Comparison of ENCODE assay signal across 16 cellular contexts in genomic region chr7:47367369-47367768, GRCh38.
A peak's percentile ranks its signal among the peaks of the same experiment; 100 is the strongest.
DNase-seq lines count a peak whose midpoint lies in the region; ATAC-seq, FAIRE-seq and TF ChIP-seq lines count a peak whose summit lies in the region.
"Had no signal": no experiment of that assay in that cellular context is flagged by ENCODE, and none has a peak within 500 bp of the region (broad histone marks: within the 10 kb centered on the region; RNA-seq: fewer than 3 reads in every experiment).

No MANE protein-coding gene starts in this region.

- H3K27ac Mint-ChIP-seq in H9, result peak overlapping the region in 2 of 3 experiments; percentile 19 to 81; a peak in 3 of 7 replicates

- H3K36me3 ChIP-seq in H1 (ENCODE audit: control insufficient read depth in 2 of 4, insufficient read depth in 4 of 4, low read length in 3 of 4) (peaks cover 2 to 11% (median 5%) of the 10 kb centered on the region in 4 experiments; a peak in 4 of 8 replicates), neuronal stem cell (replicated peaks in 1 of 2; ENCODE audit: control insufficient read depth in 2 of 2, insufficient read depth in 2 of 2, low read length in 2 of 2) (peaks cover 0 to 26% of the 10 kb centered on the region in 2 donors), spleen (peaks cover 0 to 75% (median 24%) of the 10 kb centered on the region in 6 donors)

- H3K4ac ChIP-seq in H9 (ENCODE audit: low read depth, low read length) (no peak overlapping the region), H1 (replicated peaks; ENCODE audit: insufficient read length, low read depth, low read length) (no peak overlapping the region), neuronal stem cell (ENCODE audit: low read length) (no peak overlapping the region)

- H3K27ac ChIP-seq in H9 (ENCODE audit: insufficient read length, low read depth, low read length) (no peak overlapping the region), H1 (ENCODE audit: low read depth, low read length) (no peak overlapping the region), neuronal stem cell (replicated peaks; ENCODE audit: low read length) (no peak overlapping the region), spleen (no peak overlapping the region)
- H3K27ac ChIP-seq: BLaER1, HL-60 had no signal

- no peak overlapping the region for H3K23ac ChIP-seq in H9 (ENCODE audit: insufficient read length, low read depth, low read length)
- no peak overlapping the region for H3K23ac ChIP-seq in H1 (ENCODE audit: insufficient read length)
- no peak overlapping the region for H3K23ac ChIP-seq in neuronal stem cell (ENCODE audit: low read depth, low read length, poor library complexity)

- TF ChIP-seq POLR2A in H1 (IDR thresholded peaks at IDR 0.05; ENCODE audit: control extremely low read depth in 1 of 2, low read depth in 2 of 2, low read length in 2 of 2) (no peak), spleen (IDR thresholded peaks at IDR 0.05) (no peak)

- H3K4me2 ChIP-seq in H9 (ENCODE audit: insufficient read depth, insufficient read length, low read length) (no peak overlapping the region), H1 (ENCODE audit: insufficient read depth in 1 of 2, low read depth in 2 of 2, low read length in 2 of 2) (no peak overlapping the region), neuronal stem cell (ENCODE audit: insufficient read depth, low read length, poor library complexity, severe bottlenecking) (no peak overlapping the region)
- H3K4me2 ChIP-seq: BLaER1 had no signal

- POLR2A ChIA-PET in H1 (lab: Charles Lee; ENCODE audit: partially characterized antibody), result no interaction called here

- H3K14ac ChIP-seq in H9 (ENCODE audit: insufficient read depth, low read length) (no peak overlapping the region), H1 (ENCODE audit: insufficient read length) (no peak overlapping the region), neuronal stem cell (ENCODE audit: low read length) (peak overlapping the region; percentile 47)

- H3K18ac ChIP-seq in H9 (ENCODE audit: insufficient read length, low read depth, low read length), result no peak overlapping the region
- no peak overlapping the region for H3K18ac ChIP-seq in H1 (ENCODE audit: extremely low read depth, low read length)
- peak overlapping the region; percentile 59 for H3K18ac ChIP-seq in neuronal stem cell (ENCODE audit: low read length)

- H3T11ph ChIP-seq in H9 (ENCODE audit: low read length), result no peak overlapping the region

- intact Hi-C loops in spleen (cut with DNase I; ENCODE audit: low total_unique reads), result no loop called here

- H2BK5ac ChIP-seq in H9 (ENCODE audit: insufficient read length, low read length) (no peak overlapping the region), H1 (ENCODE audit: low read depth, low read length) (peak overlapping the region; percentile 24), neuronal stem cell (ENCODE audit: low read length) (peak overlapping the region; percentile 27)

- H3K23me2 ChIP-seq in H9 (ENCODE audit: insufficient read length, low read depth, low read length, poor library complexity, severe bottlenecking) (no peaks in the 10 kb centered on the region), H1 (ENCODE audit: low read depth, low read length) (peaks cover 7% of the 10 kb centered on the region; the same call in 1 of the 2 replicates)

- H2AK5ac ChIP-seq in H9 (ENCODE audit: insufficient read length, low read length) (no peak overlapping the region), H1 (ENCODE audit: low read depth, low read length) (no peak overlapping the region), neuronal stem cell (ENCODE audit: low read depth, low read length) (no peak overlapping the region)

- H2BK12ac ChIP-seq in H9 (ENCODE audit: insufficient read length, low read depth, low read length), result no peak overlapping the region
- no peak overlapping the region for H2BK12ac ChIP-seq in H1 (ENCODE audit: low read depth, low read length)
- H2BK12ac ChIP-seq in neuronal stem cell (ENCODE audit: low read length), result no peak overlapping the region

- WGBS in H9 (ENCODE audit: extremely low coverage, insufficient read length, low lambda C conversion rate), result no CpG with 5 or more reads among the region's 5 CpGs
- WGBS in H1 (ENCODE audit: extremely low coverage in 1 of 2, insufficient coverage in 1 of 2, insufficient read length in 1 of 2, insufficient replicate concordance in 2 of 2, low coverage in 1 of 2, low lambda C conversion rate in 2 of 2, missing lambda C conversion rate in 1 of 2), 2 experiments, result 62% methylated on average over 5 of the region's 5 CpGs; no CpG with 5 or more reads in 1 of the 2 experiments
- WGBS in neuronal stem cell (ENCODE audit: extremely low coverage in 2 of 2, insufficient read length in 2 of 2, insufficient replicate concordance in 1 of 2), 2 donors, result no CpG with 5 or more reads among the region's 5 CpGs
- WGBS in spleen, 5 donors, result 75 to 100% (median 91%) methylated on average over 1 to 5 of the region's 5 CpGs

- H3K4me3 ChIP-seq in H1 (ENCODE audit: extremely low read depth in 1 of 4, insufficient read depth in 2 of 4, low read depth in 3 of 4, low read length in 4 of 4) (no peak overlapping the region), neuronal stem cell (ENCODE audit: low read length in 2 of 2) (no peak overlapping the region), spleen (no peak overlapping the region)
- H3K4me3 ChIP-seq: BLaER1 had no signal

- no peak overlapping the region for H2AFZ ChIP-seq in H9 (ENCODE audit: low read length)
- no peak overlapping the region for H2AFZ ChIP-seq in H1 (ENCODE audit: low read length)
- no peak overlapping the region for H2AFZ ChIP-seq in neuronal stem cell (ENCODE audit: low read length)

- H2BK20ac ChIP-seq in H9 (ENCODE audit: low read depth, low read length, poor library complexity, severe bottlenecking) (no peak overlapping the region), H1 (ENCODE audit: low read length) (no peak overlapping the region)

- H4K5ac ChIP-seq in H9 (ENCODE audit: insufficient read length, low read depth, low read length), result no peak overlapping the region
- no peak overlapping the region for H4K5ac ChIP-seq in H1 (ENCODE audit: insufficient read length, low read depth, low read length)

- no peaks in the 10 kb centered on the region for H3K79me2 ChIP-seq in H9 (ENCODE audit: insufficient read depth, low read length)
- peaks cover 4 to 7% of the 10 kb centered on the region in 2 experiments for H3K79me2 ChIP-seq in H1 (ENCODE audit: control insufficient read depth in 1 of 2, insufficient read depth in 2 of 2, low read length in 2 of 2)

- TF ChIP-seq RAD21 in H1 (IDR thresholded peaks at IDR 0.05 in 1 of 2, conservative IDR thresholded peaks at IDR 0.05 in 1 of 2; ENCODE audit: low read depth in 2 of 2, low read length in 2 of 2), result no peak

- no peak overlapping the region for H2BK15ac ChIP-seq in H9 (ENCODE audit: low read depth, low read length)
- H2BK15ac ChIP-seq in H1 (ENCODE audit: low read length), result no peak overlapping the region
- H2BK15ac ChIP-seq in neuronal stem cell (ENCODE audit: low read length), result no peak overlapping the region

- H3K27me3 ChIP-seq in H9 (ENCODE audit: insufficient read depth, low read length), result no peaks in the 10 kb centered on the region
- H3K27me3 ChIP-seq in H1 (replicated peaks in 1 of 4; ENCODE audit: control insufficient read depth in 3 of 4, extremely low read depth in 1 of 4, insufficient read depth in 3 of 4, low read length in 3 of 4), result no peaks in the 10 kb centered on the region; a peak in 1 of 7 replicates
- no peaks in the 10 kb centered on the region for H3K27me3 ChIP-seq in neuronal stem cell (ENCODE audit: control insufficient read depth in 3 of 3, insufficient read depth in 3 of 3, low read depth in 1 of 3, low read length in 3 of 3)
- H3K27me3 ChIP-seq in spleen (replicated peaks in 1 of 7), result no peaks in the 10 kb centered on the region
- H3K27me3 ChIP-seq: BLaER1 had no signal

- H3K9ac ChIP-seq in H9 (ENCODE audit: extremely low read depth, insufficient read length, low read length) (no peak overlapping the region), H1 (replicated peaks in 1 of 4; ENCODE audit: extremely low read depth in 1 of 4, low read depth in 3 of 4, low read length in 3 of 4) (no peak overlapping the region), neuronal stem cell (ENCODE audit: low read depth, low read length, poor library complexity) (no peak overlapping the region)
- H3K9ac ChIP-seq: BLaER1 had no signal

- ATAC-seq in HG02970 (IDR thresholded peaks at IDR 0.05; ENCODE audit: low FRiP score, unreplicated experiment), result no peak

- H4K20me1 ChIP-seq in H9 (ENCODE audit: control insufficient read depth, insufficient read depth, insufficient read length), result no peaks in the 10 kb centered on the region
- H4K20me1 ChIP-seq in H1 (replicated peaks in 1 of 2; ENCODE audit: control insufficient read depth in 1 of 2, insufficient read depth in 2 of 2, low read length in 2 of 2), result peaks cover 0 to 7% of the 10 kb centered on the region in 2 experiments

- H3K9me3 ChIP-seq in H9 (ENCODE audit: control insufficient read depth, low read depth, low read length) (no peaks in the 10 kb centered on the region), H1 (ENCODE audit: insufficient read depth in 2 of 2, low read depth in 1 of 2, low read length in 1 of 2) (peaks cover 0 to 5% of the 10 kb centered on the region in 2 experiments; a peak in 1 of 4 replicates), neuronal stem cell (replicated peaks in 1 of 2; ENCODE audit: control insufficient read depth in 2 of 2, insufficient read depth in 1 of 2, low read depth in 1 of 2, low read length in 2 of 2) (peaks cover 0 to 8% of the 10 kb centered on the region in 2 donors), spleen (no peaks in the 10 kb centered on the region)

- H3K27me3 Mint-ChIP-seq in H9 (ENCODE audit: low read depth), result no peaks in the 10 kb centered on the region
- H3K27me3 Mint-ChIP-seq: CD4-positive, alpha-beta memory T cell had no signal

- peaks cover 7 to 14% (median 7%) of the 10 kb centered on the region in 3 experiments; a peak in 5 of 7 replicates for H3K36me3 Mint-ChIP-seq in H9 (ENCODE audit: insufficient read depth in 1 of 3, low read depth in 3 of 3)
- H3K36me3 Mint-ChIP-seq: CD4-positive, alpha-beta memory T cell had no signal

- H2BK120ac ChIP-seq in H9 (ENCODE audit: low read depth, low read length, poor library complexity, severe bottlenecking) (no peak overlapping the region), H1 (replicated peaks; ENCODE audit: low read depth, low read length) (no peak overlapping the region), neuronal stem cell (ENCODE audit: low read depth, low read length) (no peak overlapping the region)

- CTCF ChIA-PET in H1 (lab: Charles Lee; ENCODE audit: partially characterized antibody), result interaction anchor here (0.9 to 1.1 kb wide), 2 partner anchors 12 to 66 kb away, joined by 3 read pairs; no protein-coding TSS in a partner anchor

- no peak for TF ChIP-seq CTCF in H9 (conservative IDR thresholded peaks at IDR 0.05)
- no peak for TF ChIP-seq CTCF in H1 (IDR thresholded peaks at IDR 0.05; ENCODE audit: control extremely low read depth in 1 of 3, insufficient read depth in 1 of 3, low read depth in 1 of 3, low read length in 3 of 3)
- TF ChIP-seq CTCF in spleen (IDR thresholded peaks at IDR 0.05 in 8 of 11, conservative IDR thresholded peaks at IDR 0.05 in 3 of 11), result no peak

- H4K91ac ChIP-seq in H9 (ENCODE audit: insufficient read length, low read depth, low read length), result no peak overlapping the region
- H4K91ac ChIP-seq in H1 (replicated peaks; ENCODE audit: insufficient read length, low read length), result no peak overlapping the region
- H4K91ac ChIP-seq in neuronal stem cell (ENCODE audit: low read depth, low read length, poor library complexity), result no peak overlapping the region

- no peak for FAIRE-seq in H1 (lab: Jason Lieb, UNC)

- H3K4me1 ChIP-seq in H9 (ENCODE audit: insufficient read depth, low read length) (peaks cover 2% of the 10 kb centered on the region; the same call in 1 of the 2 replicates), H1 (replicated peaks in 1 of 4; ENCODE audit: control insufficient read depth in 3 of 4, insufficient read depth in 4 of 4, low read length in 3 of 4) (peaks cover 0 to 7% (median 3%) of the 10 kb centered on the region in 4 experiments; a peak in 6 of 7 replicates), neuronal stem cell (ENCODE audit: control insufficient read depth in 2 of 2, insufficient read depth in 1 of 2, low read depth in 1 of 2, low read length in 2 of 2) (peaks cover 4 to 6% of the 10 kb centered on the region in 2 donors), spleen (peaks cover 0 to 25% (median 12%) of the 10 kb centered on the region in 6 donors)
- H3K4me1 ChIP-seq: BLaER1 had no signal

- no peak for TF ChIP-seq EP300 in H1 (IDR thresholded peaks at IDR 0.05; ENCODE audit: borderline replicate concordance in 1 of 2, low read depth in 2 of 2, low read length in 2 of 2)

- H3K4me1 Mint-ChIP-seq in H9, result peaks cover 9 to 11% of the 10 kb centered on the region in 2 experiments
- H3K4me1 Mint-ChIP-seq: CD14-positive monocyte; CD4-positive, alpha-beta memory T cell had no signal

- H3K79me1 ChIP-seq in H9 (ENCODE audit: insufficient read depth, low read depth, low read length, poor library complexity, severe bottlenecking) (no peaks in the 10 kb centered on the region), H1 (ENCODE audit: low read depth, low read length) (peaks cover 7% of the 10 kb centered on the region; the same call in 1 of the 2 replicates), neuronal stem cell (ENCODE audit: low read depth, low read length) (peaks cover 2% of the 10 kb centered on the region)

- no peak for DNase-seq in H9
- DNase-seq in H1 (ENCODE audit: low read depth in 1 of 2, low spot score in 2 of 2), result no peak
- DNase-seq in neuronal stem cell (ENCODE audit: low spot score), result no peak
- peak; percentile 65 for DNase-seq in spleen
- no peak for DNase-seq in NCI-H2227 treated with DMSO at 0.1 percent for 48 hours (lab: John Stamatoyannopoulos, UW)
- DNase-seq in nucleus accumbens (lab: John Stamatoyannopoulos, UW), result no peak
- DNase-seq: 8988T; Calu3; CD4-positive, alpha-beta memory T cell; DMS79 treated with DMSO at 0.1 percent for 48 hours; GF-D8; HCEC 1CT had no signal

- H4K8ac ChIP-seq in H9 (replicated peaks; ENCODE audit: insufficient read length, low read depth, low read length) (no peak overlapping the region), H1 (ENCODE audit: extremely low read depth, insufficient read depth, low read length) (no peak overlapping the region), neuronal stem cell (ENCODE audit: low read depth, low read length) (no peak overlapping the region)

- H3K56ac ChIP-seq in H9 (ENCODE audit: insufficient read length, low read depth, low read length) (no peak overlapping the region), H1 (replicated peaks; ENCODE audit: insufficient read length, low read depth, low read length) (no peak overlapping the region)

- H3K4me3 Mint-ChIP-seq in H9, result no peak overlapping the region
- H3K4me3 Mint-ChIP-seq: CD14-positive monocyte; CD4-positive, alpha-beta memory T cell had no signal

- no peaks in the 10 kb centered on the region for H3K9me3 Mint-ChIP-seq in H9
- H3K9me3 Mint-ChIP-seq: CD14-positive monocyte had no signal
